In the genomic region with DNA sequence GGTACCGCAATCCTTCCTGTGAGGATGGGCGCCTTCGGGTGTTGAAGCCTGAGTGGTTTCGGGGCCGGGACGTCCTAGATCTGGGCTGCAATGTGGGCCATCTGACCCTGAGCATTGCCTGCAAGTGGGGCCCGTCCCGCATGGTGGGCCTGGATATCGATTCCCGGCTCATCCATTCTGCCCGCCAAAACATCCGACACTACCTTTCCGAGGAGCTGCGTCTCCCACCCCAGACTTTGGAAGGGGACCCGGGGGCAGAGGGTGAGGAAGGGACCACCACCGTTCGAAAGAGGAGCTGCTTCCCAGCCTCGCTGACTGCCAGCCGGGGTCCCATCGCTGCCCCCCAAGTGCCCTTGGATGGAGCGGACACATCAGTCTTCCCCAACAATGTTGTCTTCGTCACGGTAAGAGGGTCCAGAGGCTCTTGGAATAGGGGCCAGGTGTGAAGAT, we compare ENCODE assay signal across 8 cellular contexts. TPM values are rescaled to one million over a fixed set of nuclear protein-coding genes. Genes with fewer than 3 reads are reported as not detected.
DNase-seq lines count a peak whose midpoint lies in the region; ATAC-seq and TF ChIP-seq lines count a peak whose summit lies in the region.

No MANE protein-coding gene starts in this region.

- peaks cover 45 to 46% of the 10 kb centered on the region in 2 experiments for H3K4me1 Mint-ChIP-seq in H9
- peaks cover 55% of the 10 kb centered on the region for H3K4me1 Mint-ChIP-seq in activated CD4-positive, alpha-beta memory T cell treated with anti-CD3 and anti-CD28 coated beads for 36 hours (ENCODE audit: low read depth)
- peaks cover 8% of the 10 kb centered on the region for H3K4me1 Mint-ChIP-seq in glutamatergic neuron (ENCODE audit: low read depth, unreplicated experiment)

- no peak overlapping the region for H2AK5ac ChIP-seq in H9 (ENCODE audit: insufficient read length, low read length)

- whole genome bisulfite sequencing in H9 (ENCODE audit: extremely low coverage, insufficient read length, low lambda C conversion rate) = no CpG with 5 or more reads among the region's 23 CpGs
- WGBS in spleen, 5 donors = 77 to 95% (median 83%) methylated on average over 17 to 23 of the region's 23 CpGs

- H2BK20ac ChIP-seq in H9 (ENCODE audit: low read depth, low read length, poor library complexity, severe bottlenecking) = no peak overlapping the region

- H3K27me3 Mint-ChIP-seq in H9 (ENCODE audit: low read depth) (peaks cover 21% of the 10 kb centered on the region), glutamatergic neuron (ENCODE audit: unreplicated experiment) (peaks cover 24% of the 10 kb centered on the region)
- peaks cover 8% of the 10 kb centered on the region for H3K27me3 Mint-ChIP-seq in activated CD4-positive, alpha-beta memory T cell treated with anti-CD3 and anti-CD28 coated beads for 36 hours

- H3K79me2 ChIP-seq in H9 (ENCODE audit: insufficient read depth, low read length) (no peaks in the 10 kb centered on the region; the same call in 1 of the 2 replicates), MM.1S (ENCODE audit: low read length) (peaks cover 63% of the 10 kb centered on the region)

- no peak overlapping the region for H3K4ac ChIP-seq in H9 (ENCODE audit: low read depth, low read length)

- H2BK12ac ChIP-seq in H9 (ENCODE audit: insufficient read length, low read depth, low read length) = no peak overlapping the region

- H3K4me1 ChIP-seq in H9 (ENCODE audit: insufficient read depth, low read length) (no peaks in the 10 kb centered on the region), spleen (peaks cover 45 to 68% (median 60%) of the 10 kb centered on the region in 6 donors), MM.1S (ENCODE audit: low read length) (peaks cover 22% of the 10 kb centered on the region; the same call in 1 of the 2 replicates)

- ATAC-seq in HG03565 (IDR thresholded peaks at IDR 0.05; ENCODE audit: unreplicated experiment) (no peak), GM21423 (IDR thresholded peaks at IDR 0.05; ENCODE audit: unreplicated experiment) (no peak), GM21576 (IDR thresholded peaks at IDR 0.05; ENCODE audit: unreplicated experiment) (no peak)

- H2BK120ac ChIP-seq in H9 (ENCODE audit: low read depth, low read length, poor library complexity, severe bottlenecking) = no peak overlapping the region

- peaks cover 3% of the 10 kb centered on the region for H3K79me1 ChIP-seq in H9 (ENCODE audit: insufficient read depth, low read depth, low read length, poor library complexity, severe bottlenecking)

- no peak overlapping the region; the same call in 1 of the 2 replicates for H3K14ac ChIP-seq in H9 (ENCODE audit: insufficient read depth, low read length)

- H2BK5ac ChIP-seq in H9 (ENCODE audit: insufficient read length, low read length) = no peak overlapping the region

- peaks cover 2 to 47% (median 23%) of the 10 kb centered on the region in 6 donors for H3K36me3 ChIP-seq in spleen
- H3K36me3 ChIP-seq in MM.1S (replicated peaks; ENCODE audit: insufficient read depth, low read length) = peaks cover 11% of the 10 kb centered on the region; the same call in 1 of the 2 replicates

- peak overlapping the region in 7 of 8 donors; percentile 67 to 97 (median 81) for H3K4me3 ChIP-seq in spleen
- no peak overlapping the region for H3K4me3 ChIP-seq in MM.1S (ENCODE audit: low read length)

- CTCF ChIA-PET in activated CD4-positive, alpha-beta memory T cell treated with anti-CD3 and anti-CD28 coated beads for 36 hours (lab: Charles Lee) = no interaction called here

- POLR2A ChIA-PET in activated CD4-positive, alpha-beta memory T cell treated with anti-CD3 and anti-CD28 coated beads for 36 hours (lab: Charles Lee) = no interaction called here

- H3K9me3 Mint-ChIP-seq in H9 (peaks cover 4 to 14% of the 10 kb centered on the region in 2 experiments; a peak in 3 of 5 replicates), glutamatergic neuron (ENCODE audit: unreplicated experiment) (peaks cover 26% of the 10 kb centered on the region)
- peaks cover 4% of the 10 kb centered on the region for H3K9me3 Mint-ChIP-seq in activated CD4-positive, alpha-beta memory T cell treated with anti-CD3 and anti-CD28 coated beads for 36 hours

- peaks cover 11% of the 10 kb centered on the region for H3K23me2 ChIP-seq in H9 (ENCODE audit: insufficient read length, low read depth, low read length, poor library complexity, severe bottlenecking)

- peaks cover 51% of the 10 kb centered on the region for H3F3A ChIP-seq in MM.1S (ENCODE audit: insufficient read depth, low read length)

- no peaks in the 10 kb centered on the region for H3K27me3 ChIP-seq in H9 (ENCODE audit: insufficient read depth, low read length)
- H3K27me3 ChIP-seq in spleen (replicated peaks in 1 of 7) = no peaks in the 10 kb centered on the region
- no peaks in the 10 kb centered on the region for H3K27me3 ChIP-seq in MM.1S (replicated peaks; ENCODE audit: insufficient read depth, low read length)

- H3K4me2 ChIP-seq in H9 (ENCODE audit: insufficient read depth, insufficient read length, low read length) (peak overlapping the region; percentile 71), MM.1S (ENCODE audit: low read depth, low read length) (no peak overlapping the region; the same call in 1 of the 2 replicates)

- H4K8ac ChIP-seq in H9 (replicated peaks; ENCODE audit: insufficient read length, low read depth, low read length) = no peak overlapping the region

- H3K27ac ChIP-seq in H9 (ENCODE audit: insufficient read length, low read depth, low read length) = no peak overlapping the region
- peak overlapping the region; percentile 99 to 100 (median 100) for H3K27ac ChIP-seq in spleen
- no peak overlapping the region for H3K27ac ChIP-seq in MM.1S (ENCODE audit: low read length)

- no peak overlapping the region for H3K56ac ChIP-seq in H9 (ENCODE audit: insufficient read length, low read depth, low read length)

- H3K36me3 Mint-ChIP-seq in H9 (ENCODE audit: insufficient read depth in 1 of 3, low read depth in 3 of 3) (peaks cover 37 to 53% (median 40%) of the 10 kb centered on the region in 3 experiments), glutamatergic neuron (ENCODE audit: unreplicated experiment) (no peaks in the 10 kb centered on the region)
- H3K36me3 Mint-ChIP-seq in activated CD4-positive, alpha-beta memory T cell treated with anti-CD3 and anti-CD28 coated beads for 36 hours = peaks cover 59% of the 10 kb centered on the region

- intact Hi-C loops in activated CD4-positive, alpha-beta memory T cell treated with anti-CD3 and anti-CD28 coated beads for 36 hours (cut with micrococcal nuclease) = no loop called here
- intact Hi-C loops in spleen (cut with DNase I; ENCODE audit: low total_unique reads) = no loop called here

- H3K27ac Mint-ChIP-seq in H9 (peak overlapping the region in 2 of 3 experiments; percentile 52 to 84; a peak in 4 of 7 replicates), glutamatergic neuron (ENCODE audit: unreplicated experiment) (peak overlapping the region; percentile 52)
- peak overlapping the region; percentile 96 for H3K27ac Mint-ChIP-seq in activated CD4-positive, alpha-beta memory T cell treated with anti-CD3 and anti-CD28 coated beads for 36 hours

- no peaks in the 10 kb centered on the region for H3K9me2 ChIP-seq in MM.1S (replicated peaks; ENCODE audit: insufficient read depth, low read length)

- no peak overlapping the region for H4K5ac ChIP-seq in H9 (ENCODE audit: insufficient read length, low read depth, low read length)

- H2BK15ac ChIP-seq in H9 (ENCODE audit: low read depth, low read length) = no peak overlapping the region

- no peak for TF ChIP-seq POLR2A in spleen (IDR thresholded peaks at IDR 0.05)

- peak; percentile 28 for DNase-seq in H9
- no peak for DNase-seq in activated CD4-positive, alpha-beta memory T cell treated with anti-CD3 and anti-CD28 coated beads for 36 hours
- DNase-seq in glutamatergic neuron = no peak
- peak; percentile 84 for DNase-seq in spleen
- no peak for DNase-seq in MM.1S

- TF ChIP-seq CTCF in H9 (conservative IDR thresholded peaks at IDR 0.05) (no peak), glutamatergic neuron (IDR thresholded peaks at IDR 0.05; ENCODE audit: partially characterized antibody, unreplicated experiment) (no peak), spleen (IDR thresholded peaks at IDR 0.05 in 8 of 11, conservative IDR thresholded peaks at IDR 0.05 in 3 of 11) (no peak), MM.1S (IDR thresholded peaks at IDR 0.05; ENCODE audit: low read length) (no peak)

- no peak overlapping the region for H3T11ph ChIP-seq in H9 (ENCODE audit: low read length)

- H3K9me3 ChIP-seq in H9 (ENCODE audit: control insufficient read depth, low read depth, low read length) (no peaks in the 10 kb centered on the region), spleen (no peaks in the 10 kb centered on the region), MM.1S (replicated peaks; ENCODE audit: insufficient read depth, low read length) (no peaks in the 10 kb centered on the region)

- no peak overlapping the region for H3K9ac ChIP-seq in H9 (ENCODE audit: extremely low read depth, insufficient read length, low read length)
- no peak overlapping the region for H3K9ac ChIP-seq in MM.1S (ENCODE audit: low read length)

- H3K18ac ChIP-seq in H9 (ENCODE audit: insufficient read length, low read depth, low read length) = no peak overlapping the region

- H2AFZ ChIP-seq in H9 (ENCODE audit: low read length) = no peak overlapping the region
- H2AFZ ChIP-seq in MM.1S (ENCODE audit: low read length) = no peak overlapping the region

- H3K23ac ChIP-seq in H9 (ENCODE audit: insufficient read length, low read depth, low read length) = no peak overlapping the region

- no peak overlapping the region for H4K91ac ChIP-seq in H9 (ENCODE audit: insufficient read length, low read depth, low read length)

- H4K20me1 ChIP-seq in H9 (ENCODE audit: control insufficient read depth, insufficient read depth, insufficient read length) (no peaks in the 10 kb centered on the region), MM.1S (ENCODE audit: insufficient read depth, low read length) (no peaks in the 10 kb centered on the region)

- H3K4me3 Mint-ChIP-seq in H9 = peak overlapping the region; percentile 86 to 95
- peak overlapping the region; percentile 87 for H3K4me3 Mint-ChIP-seq in activated CD4-positive, alpha-beta memory T cell treated with anti-CD3 and anti-CD28 coated beads for 36 hours
- H3K4me3 Mint-ChIP-seq in glutamatergic neuron (ENCODE audit: unreplicated experiment) = peak overlapping the region; percentile 65

RNA-seq across cellular contexts. Expression of a gene that starts 1.7 kb away (rescaled TPM):
- total RNA-seq in H9 (2021) = 68.0 and 69.0 TPM in 2 replicates
- total RNA-seq in activated CD4-positive, alpha-beta memory T cell treated with anti-CD3 and anti-CD28 coated beads for 36 hours = 10 to 100 TPM; 41.3 to 42.0 TPM
- 18.5 TPM for total RNA-seq in glutamatergic neuron (ENCODE audit: unreplicated experiment)
- 10 to 100 TPM; 42.3 to 82.2 (median 67.3) TPM for total RNA-seq in spleen
- 10 to 100 TPM; 31.4 to 56.9 (median 38.0) TPM for polyA plus RNA-seq in spleen

RNA-seq across cellular contexts. Expression of a gene that starts 2.8 kb away (rescaled TPM):
- total RNA-seq in H9 (2021) (1.1 and 1.3 TPM in 2 replicates), glutamatergic neuron (ENCODE audit: unreplicated experiment) (1.8 TPM), spleen (1 to 10 TPM; 4.5 to 8.3 (median 6.3) TPM)
- 1 to 10 TPM; 3.9 to 4.0 TPM for total RNA-seq in activated CD4-positive, alpha-beta memory T cell treated with anti-CD3 and anti-CD28 coated beads for 36 hours
- 10 to 100 TPM; 21.7 to 42.6 (median 24.3) TPM for polyA plus RNA-seq in spleen

RNA-seq across cellular contexts. Expression of a gene that starts 5.0 kb away (rescaled TPM):
- total RNA-seq in H9 (2021) (37.4 and 40.2 TPM in 2 replicates), glutamatergic neuron (ENCODE audit: unreplicated experiment) (24.1 TPM), spleen (10 to 100 TPM; 46.7 to 63.8 (median 57.7) TPM)
- total RNA-seq in activated CD4-positive, alpha-beta memory T cell treated with anti-CD3 and anti-CD28 coated beads for 36 hours = 10 to 100 TPM; 76.0 to 76.5 TPM
- polyA plus RNA-seq in spleen = 100 to 1,000 TPM in 2 of 3 donors, 10 to 100 TPM in 1; 87.6 to 111 (median 111) TPM

RNA-seq across cellular contexts. Expression of a gene that starts 32.7 kb away (rescaled TPM):
- total RNA-seq in H9 (2021) = 0.39 TPM in 1 of 2 replicates, not detected in the other
- total RNA-seq in activated CD4-positive, alpha-beta memory T cell treated with anti-CD3 and anti-CD28 coated beads for 36 hours = 1 to 10 TPM; 3.5 to 3.9 TPM
- 1.7 TPM for total RNA-seq in glutamatergic neuron (ENCODE audit: unreplicated experiment)
- 1 to 10 TPM in 5 of 7 donors, not detected in 2; 1.3 to 4.6 (median 1.9) TPM for total RNA-seq in spleen
- polyA plus RNA-seq in spleen = 1 to 10 TPM in 2 of 3 donors, under 1 TPM in 1; 0.65 to 2.1 (median 1.2) TPM

RNA-seq across cellular contexts. Expression of a gene that starts 47.7 kb away (rescaled TPM):
- total RNA-seq in H9 (2021) (17.2 and 17.5 TPM in 2 replicates), glutamatergic neuron (ENCODE audit: unreplicated experiment) (39.6 TPM), spleen (100 to 1,000 TPM in 3 of 7 donors, 10 to 100 TPM in 4; 67.1 to 119 (median 98.8) TPM)
- 10 to 100 TPM; 87.8 to 89.5 TPM for total RNA-seq in activated CD4-positive, alpha-beta memory T cell treated with anti-CD3 and anti-CD28 coated beads for 36 hours
- 100 to 1,000 TPM in 1 of 3 donors, 10 to 100 TPM in 2; 57.2 to 105 (median 83.9) TPM for polyA plus RNA-seq in spleen

Comparison
In these comparisons a context has a peak if more than half of its experiments do, and no peak if none do; other contexts are left out.
1. DNase-seq: peak in H9 (single experiment) and spleen (single experiment); none in activated CD4-positive, alpha-beta memory T cell treated with anti-CD3 and anti-CD28 coated beads for 36 hours (single experiment), glutamatergic neuron (single experiment) and MM.1S (single experiment).
2. H3K27ac ChIP-seq: peak in spleen (8 of 8); none in H9 (single experiment) and MM.1S (single experiment).
3. Peak in every context shown above with its lines, with median percentiles within 50 percentile points of each other: H3K27ac Mint-ChIP-seq and H3K4me3 Mint-ChIP-seq.